12 cellular contexts compared by ENCODE assay signal in genomic region chr1:89609781-89610456, GRCh38. TPM values are rescaled to one million over a fixed set of nuclear protein-coding genes. Genes with fewer than 3 reads are reported as not detected.
DNase-seq lines count a peak whose midpoint lies in the region; ATAC-seq, FAIRE-seq and TF ChIP-seq lines count a peak whose summit lies in the region.
"Had no signal": no experiment of that assay in that cellular context is flagged by ENCODE, and none has a peak within 500 bp of the region (broad histone marks: within the 10 kb centered on the region; RNA-seq: fewer than 3 reads in every experiment).

No MANE protein-coding gene starts in this region.

- in situ Hi-C loops in HepG2 (cut with HindIII; ENCODE audit: extremely low pct_ligation_motif_present, low pct_unique_long_range_greater_than_20kb) = loop anchor here (10.0 kb wide), 1 partner anchor 95 kb away; no protein-coding TSS in a partner anchor

- no peak overlapping the region for H2AFZ ChIP-seq in HepG2 (ENCODE audit: low read length)

- TF ChIP-seq CTCF in HepG2 (CRISPR knock-in tag; IDR thresholded peaks at IDR 0.05) (peak; percentile 25; the same call in 1 of the 2 replicates), right lobe of liver (IDR thresholded peaks at IDR 0.05) (no peak), mucosa of descending colon (IDR thresholded peaks at IDR 0.05) (no peak), GM10248 (IDR thresholded peaks at IDR 0.05; ENCODE audit: control extremely low read depth, extremely low read depth, low read depth, missing control alignments) (no peak), esophagus squamous epithelium (IDR thresholded peaks at IDR 0.05) (no peak)

- H3K4me1 ChIP-seq in HepG2 (ENCODE audit: insufficient read depth, low read length) (peaks cover 33% of the 10 kb centered on the region), right lobe of liver (no peaks in the 10 kb centered on the region), mucosa of descending colon (ENCODE audit: low read depth) (no peaks in the 10 kb centered on the region), esophagus squamous epithelium (peaks cover 7 to 56% (median 13%) of the 10 kb centered on the region in 3 donors)

- peak overlapping the region; percentile 100 for H3K27ac Mint-ChIP-seq in activated naive CD4-positive, alpha-beta T cell treated with anti-CD3 and anti-CD28 coated beads, Interleukin-2, amount 10 ng/mL, durations not matched to agents 7 days and 5 days

- TF ChIP-seq POLR2A in HepG2 (IDR thresholded peaks at IDR 0.05; ENCODE audit: insufficient read depth in 1 of 2, low read depth in 2 of 2, low read length in 2 of 2) (peak; percentile 16 to 59; a peak in 2 of 4 replicates), right lobe of liver (IDR thresholded peaks at IDR 0.05) (no peak), esophagus squamous epithelium (IDR thresholded peaks at IDR 0.05) (peak in 1 of 4 donors; percentile 33)

- H3K36me3 ChIP-seq in HepG2 (replicated peaks in 1 of 2; ENCODE audit: control insufficient read depth in 1 of 2, insufficient read depth in 2 of 2, low read length in 2 of 2) = no peaks in the 10 kb centered on the region
- no peaks in the 10 kb centered on the region for H3K36me3 ChIP-seq in right lobe of liver
- no peaks in the 10 kb centered on the region for H3K36me3 ChIP-seq in mucosa of descending colon (ENCODE audit: low read depth)
- H3K36me3 ChIP-seq in esophagus squamous epithelium = no peaks in the 10 kb centered on the region
- H3K36me3 ChIP-seq: brain microvascular endothelial cell had no signal

- DNase-seq in HepG2 (ENCODE audit: low spot score) (peak; percentile 45), right lobe of liver (no peak), mucosa of descending colon (peak in 1 of 3 donors; percentile 58), GM10248 (ENCODE audit: extremely low spot score) (no peak), NCI-H82 (lab: John Stamatoyannopoulos, UW) (no peak), esophagus squamous epithelium (lab: John Stamatoyannopoulos, UW) (no peak)
- DNase-seq in activated naive CD4-positive, alpha-beta T cell treated with anti-CD3 and anti-CD28 coated beads, Interleukin-2, amount 10 ng/mL, durations not matched to agents 7 days and 5 days = peak; percentile 76
- DNase-seq: brain microvascular endothelial cell had no signal

- H3K4me2 ChIP-seq in HepG2 (ENCODE audit: low read depth, low read length) = peak overlapping the region; percentile 75
- H3K4me2 ChIP-seq: KMS-11 had no signal

- H3K4me1 Mint-ChIP-seq in activated naive CD4-positive, alpha-beta T cell treated with anti-CD3 and anti-CD28 coated beads, Interleukin-2, amount 10 ng/mL, durations not matched to agents 7 days and 5 days = peaks cover 94% of the 10 kb centered on the region

- WGBS in HepG2 (ENCODE audit: low lambda C conversion rate) = 15% methylated on average over 7 of the region's 14 CpGs
- WGBS in right lobe of liver (ENCODE audit: insufficient coverage, low coverage, low lambda C conversion rate, missing lambda C conversion rate) = 94% methylated on average over 3 of the region's 14 CpGs
- 85% methylated on average over 3 of the region's 14 CpGs; no CpG with 5 or more reads in 1 of the 2 donors for WGBS in esophagus squamous epithelium, 2 donors

- peak; percentile 95 for ATAC-seq in HepG2
- ATAC-seq in right lobe of liver = no peak
- peak; percentile 32 for ATAC-seq in mucosa of descending colon
- no peak for ATAC-seq in HG03354 (IDR thresholded peaks at IDR 0.05; ENCODE audit: poor library complexity, severe bottlenecking, unreplicated experiment)

- no TSS peak for BruUV-seq in HepG2 (replicated peaks; lab: Mats Ljungman, UMichigan)

- H3K36me3 Mint-ChIP-seq in activated naive CD4-positive, alpha-beta T cell treated with anti-CD3 and anti-CD28 coated beads, Interleukin-2, amount 10 ng/mL, durations not matched to agents 7 days and 5 days = peaks cover 30% of the 10 kb centered on the region

- no peak for TF ChIP-seq RAD21 in HepG2 (CRISPR knock-in tag; IDR thresholded peaks at IDR 0.05)

- peak overlapping the region; percentile 30 to 71 (median 31) for H3K4me3 ChIP-seq in HepG2 (replicated peaks in 1 of 3; ENCODE audit: insufficient read depth in 1 of 3, low read depth in 2 of 3, low read length in 3 of 3)
- H3K4me3 ChIP-seq in right lobe of liver = no peak overlapping the region
- H3K4me3 ChIP-seq in mucosa of descending colon = no peak overlapping the region
- no peak overlapping the region for H3K4me3 ChIP-seq in esophagus squamous epithelium

- H3K27ac ChIP-seq in HepG2 (ENCODE audit: extremely low read length, insufficient read depth, low read length) = no peak overlapping the region
- no peak overlapping the region for H3K27ac ChIP-seq in right lobe of liver
- peak overlapping the region in 1 of 4 donors; percentile 11 for H3K27ac ChIP-seq in esophagus squamous epithelium
- H3K27ac ChIP-seq: brain microvascular endothelial cell, KMS-11, VCaP had no signal

- no peaks in the 10 kb centered on the region for H3K79me2 ChIP-seq in HepG2 (ENCODE audit: insufficient read depth, low read length)

- H3K27me3 ChIP-seq in HepG2 (ENCODE audit: control insufficient read depth in 1 of 2, insufficient read depth in 2 of 2, low read length in 2 of 2) (no peaks in the 10 kb centered on the region; a peak in 1 of 5 replicates), right lobe of liver (no peaks in the 10 kb centered on the region), esophagus squamous epithelium (no peaks in the 10 kb centered on the region)
- H3K27me3 ChIP-seq: brain microvascular endothelial cell had no signal

- POLR2A ChIA-PET in HepG2 (lab: Yijun Ruan, JAX) = interaction anchor here (1.2 kb wide), 1 partner anchor 22 kb away, joined by 3 read pairs; no protein-coding TSS in a partner anchor
- POLR2A ChIA-PET in GM10248 (lab: Yijun Ruan, JAX) = no interaction called here

- peak overlapping the region; percentile 1; the same call in 1 of the 2 replicates for H3K9ac ChIP-seq in HepG2 (ENCODE audit: insufficient read depth, low read depth, low read length)
- H3K9ac ChIP-seq: KMS-11 had no signal

- intact Hi-C loops in HepG2 (cut with micrococcal nuclease; ENCODE audit: unreplicated experiment) = no loop called here
- intact Hi-C loops in right lobe of liver (cut with DNase I) = no loop called here
- intact Hi-C loops in mucosa of descending colon (cut with DNase I, micrococcal nuclease) = loop anchor here in 1 of 2 donors (10.0 kb wide), 1 partner anchor 125 kb away; no protein-coding TSS in a partner anchor
- intact Hi-C loops in esophagus squamous epithelium (cut with DNase I) = no loop called here

- H3K27me3 Mint-ChIP-seq in activated naive CD4-positive, alpha-beta T cell treated with anti-CD3 and anti-CD28 coated beads, Interleukin-2, amount 10 ng/mL, durations not matched to agents 7 days and 5 days = peaks cover 9% of the 10 kb centered on the region

- no peak for FAIRE-seq in HepG2 (lab: Jason Lieb, UNC)
- FAIRE-seq: RCC 7860 had no signal

- H3K4me3 Mint-ChIP-seq in activated naive CD4-positive, alpha-beta T cell treated with anti-CD3 and anti-CD28 coated beads, Interleukin-2, amount 10 ng/mL, durations not matched to agents 7 days and 5 days = peak overlapping the region; percentile 79

- TF ChIP-seq EP300 in HepG2 (IDR thresholded peaks at IDR 0.05; ENCODE audit: low read depth in 2 of 2, low read length in 2 of 2) (no peak), HepG2 (CRISPR knock-in tag; IDR thresholded peaks at IDR 0.05; ENCODE audit: borderline replicate concordance) (no peak)

- H3K9me3 ChIP-seq in HepG2 (ENCODE audit: low read length) = no peaks in the 10 kb centered on the region
- no peaks in the 10 kb centered on the region for H3K9me3 ChIP-seq in right lobe of liver
- no peaks in the 10 kb centered on the region for H3K9me3 ChIP-seq in mucosa of descending colon
- no peaks in the 10 kb centered on the region for H3K9me3 ChIP-seq in esophagus squamous epithelium

- H3K9me3 Mint-ChIP-seq in activated naive CD4-positive, alpha-beta T cell treated with anti-CD3 and anti-CD28 coated beads, Interleukin-2, amount 10 ng/mL, durations not matched to agents 7 days and 5 days = no peaks in the 10 kb centered on the region

- H4K20me1 ChIP-seq in HepG2 (ENCODE audit: insufficient read depth, low read length) = no peaks in the 10 kb centered on the region

- CTCF ChIA-PET in HepG2 (lab: Yijun Ruan, JAX; ENCODE audit: low intra/inter-chr PET ratio, low total read pairs) = no interaction called here
- CTCF ChIA-PET in activated naive CD4-positive, alpha-beta T cell treated with anti-CD3 and anti-CD28 coated beads, Interleukin-2, amount 10 ng/mL, durations not matched to agents 7 days and 5 days (lab: Charles Lee) = interaction anchor here (0.8 to 5.5 kb wide), 8 partner anchors 9 to 153 kb away, joined by 3 to 53 read pairs (median 4); partner anchors contain the start of gene LRRC8C
- CTCF ChIA-PET in GM10248 (lab: Yijun Ruan, JAX) = interaction anchor here (1.2 to 8.1 kb wide), 4 partner anchors 13 to 153 kb away, joined by 3 to 52 read pairs (median 22); no protein-coding TSS in a partner anchor

TF ChIP-seq in HepG2, 621 proteins besides CTCF, POLR2A, EP300 and RAD21 (continues in another document):
- TF ChIP-seq ATF7-NPFF (CRISPR knock-in tag; IDR thresholded peaks at IDR 0.05; ENCODE audit: low read depth) = no peak

RNA-seq across cellular contexts. Expression of gene LRRC8C, which starts 23.0 kb away (rescaled TPM):
- total RNA-seq in HepG2 (2016; rRNA removed; fragmentation: Illumina TruSeq; extraction: Trizol) (0.22 TPM in 2 replicates), right lobe of liver (1 to 10 TPM in 5 of 6 experiments, under 1 TPM in 1; 0.53 to 2.0 (median 1.2) TPM), mucosa of descending colon (1 to 10 TPM; 1.5 to 5.0 (median 3.0) TPM), esophagus squamous epithelium (1 to 10 TPM; 1.4 to 5.0 (median 3.2) TPM)
- under 0.01 and 0.10 TPM in 2 replicates for total RNA-seq in HepG2 (2016; cell fraction: cytosol; rRNA removed; fragmentation: Illumina TruSeq; extraction: Trizol; ENCODE audit: low read depth)
- 0.22 and 0.24 TPM in 2 replicates for total RNA-seq in HepG2 (2016; cell fraction: insoluble cytoplasmic fraction; rRNA removed; fragmentation: Illumina TruSeq; extraction: Trizol)
- total RNA-seq in HepG2 (2016; cell fraction: membrane; rRNA removed; fragmentation: Illumina TruSeq; extraction: Trizol) = 0.12 and 0.14 TPM in 2 replicates
- total RNA-seq in HepG2 (2016; cell fraction: nucleus; rRNA removed; fragmentation: Illumina TruSeq; extraction: Trizol) = 0.25 and 0.47 TPM in 2 replicates
- 0.25 and 0.32 TPM in 2 replicates for polyA plus RNA-seq in HepG2 (2011; rRNA removed)
- 0.13 and 0.22 TPM in 2 replicates for polyA plus RNA-seq in HepG2 (2011; cell fraction: cytosol; rRNA removed)
- polyA plus RNA-seq in HepG2 (2011; cell fraction: nucleus; rRNA removed) = 0.21 and 0.26 TPM in 2 replicates
- 0.19 and 0.28 TPM in 2 replicates for polyA plus RNA-seq in HepG2 (2012)
- polyA plus RNA-seq in HepG2 (2016; cell fraction: cytosol; fragmentation: Illumina TruSeq; extraction: Trizol; ENCODE audit: low read depth) = 0.01 and 0.02 TPM in 2 replicates
- polyA plus RNA-seq in HepG2 (2016; cell fraction: insoluble cytoplasmic fraction; fragmentation: Illumina TruSeq; extraction: Trizol; ENCODE audit: low read depth) = 0.21 and 0.28 TPM in 2 replicates
- polyA plus RNA-seq in HepG2 (2016; cell fraction: membrane; fragmentation: Illumina TruSeq; extraction: Trizol; ENCODE audit: low read depth) = 0.03 TPM in 2 replicates
- polyA plus RNA-seq in HepG2 (2016; cell fraction: nucleus; fragmentation: Illumina TruSeq; extraction: Trizol; ENCODE audit: insufficient read depth, low read depth) = 0.31 and 0.49 TPM in 2 replicates
- 0.36 and 3.1 TPM in 2 replicates for polyA minus RNA-seq in HepG2 (2011; rRNA and poly(A)+ RNA removed; ENCODE audit: low replicate concordance)
- polyA minus RNA-seq in HepG2 (2011; cell fraction: cytosol; rRNA and poly(A)+ RNA removed) = 0.10 and 0.18 TPM in 2 replicates
- polyA minus RNA-seq in HepG2 (2011; cell fraction: nucleus; rRNA and poly(A)+ RNA removed) = 0.64 and 0.99 TPM in 2 replicates

Comparison
In these comparisons a context has a peak if more than half of its experiments do, and no peak if none do; other contexts are left out.
1. ATAC-seq: peak in HepG2 (single experiment) and mucosa of descending colon (single experiment); none in right lobe of liver (0 of 4) and HG03354 (single experiment).
2. DNase-seq: peak in HepG2 (single experiment) and activated naive CD4-positive, alpha-beta T cell treated with anti-CD3 and anti-CD28 coated beads, Interleukin-2, amount 10 ng/mL, durations not matched to agents 7 days and 5 days (single experiment); none in right lobe of liver (0 of 3), GM10248 (single experiment), NCI-H82 (single experiment) and esophagus squamous epithelium (single experiment).
3. H3K4me3 ChIP-seq: peak in HepG2 (3 of 3); none in right lobe of liver (0 of 3), mucosa of descending colon (single experiment) and esophagus squamous epithelium (0 of 4).